In genomic region chrX:40080896-40081678, GRCh38 we compare ENCODE assay signal across 20 cellular contexts.
"Had no signal": no experiment of that assay in that cellular context is flagged by ENCODE, and none has a peak within 500 bp of the region (broad histone marks: within the 10 kb centered on the region; RNA-seq: fewer than 3 reads in every experiment).

No MANE protein-coding gene starts in this region.

- H3K9me2 ChIP-seq: SK-N-SH had no signal

- H3K36me3 ChIP-seq: colonic mucosa, thoracic aorta had no signal

- H3K27ac Mint-ChIP-seq: activated CD4-positive, alpha-beta T cell treated with anti-CD3 and anti-CD28 coated beads for 36 hours; activated CD8-positive, alpha-beta T cell treated with anti-CD3 and anti-CD28 coated beads for 36 hours; natural killer cell had no signal

- DNase-seq: activated CD4-positive, alpha-beta T cell treated with anti-CD3 and anti-CD28 coated beads for 36 hours; activated CD8-positive, alpha-beta T cell treated with anti-CD3 and anti-CD28 coated beads for 36 hours; activated effector memory CD4-positive, alpha-beta T cell treated with Interleukin-2 at 50 U/mL for 16 hours; activated naive CD4-positive, alpha-beta T cell treated with anti-CD3 and anti-CD28 coated beads, Interleukin-2, amount 50 U/mL, for 16 hours; activated T-cell treated with anti-CD3 and anti-CD28 coated beads, Interleukin-2, amount 50 U/mL, for 4 hours; adrenal gland; caudate nucleus; colonic mucosa; esophagus squamous epithelium; hypothalamus; left cardiac atrium; natural killer cell; occipital lobe; SK-N-SH; stimulated activated CD4-positive, alpha-beta T cell treated with anti-CD3 and anti-CD28 coated beads, Interleukin-1b, Interleukin-23, amount 100 ng/mL, for 48 hours; stomach; T-helper 1 cell; WERI-Rb-1 had no signal

- H3K9me3 Mint-ChIP-seq: activated CD8-positive, alpha-beta T cell treated with anti-CD3 and anti-CD28 coated beads for 36 hours; activated T-cell treated with anti-CD3 and anti-CD28 coated beads, Interleukin-2, amount 50 U/mL, for 4 hours; natural killer cell had no signal

- H3K27me3 Mint-ChIP-seq: activated CD4-positive, alpha-beta T cell treated with anti-CD3 and anti-CD28 coated beads for 36 hours; activated CD8-positive, alpha-beta T cell treated with anti-CD3 and anti-CD28 coated beads for 36 hours had no signal

- H3K27ac ChIP-seq: adrenal gland, colonic mucosa, thoracic aorta, WERI-Rb-1 had no signal

- H3K4me3 Mint-ChIP-seq: activated CD4-positive, alpha-beta T cell treated with anti-CD3 and anti-CD28 coated beads for 36 hours; activated CD8-positive, alpha-beta T cell treated with anti-CD3 and anti-CD28 coated beads for 36 hours; activated T-cell treated with anti-CD3 and anti-CD28 coated beads, Interleukin-2, amount 50 U/mL, for 4 hours; natural killer cell had no signal

- H3K4me2 ChIP-seq: SK-N-SH had no signal

- ATAC-seq: activated CD4-positive, alpha-beta T cell treated with anti-CD3 and anti-CD28 coated beads for 36 hours; activated CD8-positive, alpha-beta T cell treated with anti-CD3 and anti-CD28 coated beads for 36 hours; activated T-cell treated with anti-CD3 and anti-CD28 coated beads, Interleukin-2, amount 50 U/mL, for 4 hours; left cardiac atrium; mucosa of descending colon; natural killer cell had no signal

- H3K9me3 ChIP-seq: adrenal gland, colonic mucosa, esophagus squamous epithelium, mucosa of descending colon, SK-N-SH, thoracic aorta had no signal

- H3K36me3 Mint-ChIP-seq: natural killer cell had no signal

- H3K4me3 ChIP-seq: adrenal gland, colonic mucosa, esophagus squamous epithelium, mucosa of descending colon, stomach, thoracic aorta had no signal
